In genomic region chr7:135645296-135645904, GRCh38 we compare ENCODE assay signal across 9 cellular contexts. TPM values are rescaled to one million over a fixed set of nuclear protein-coding genes. Genes with fewer than 3 reads are reported as not detected.
A peak's percentile ranks its signal among the peaks of the same experiment; 100 is the strongest.
DNase-seq lines count a peak whose midpoint lies in the region; ATAC-seq and TF ChIP-seq lines count a peak whose summit lies in the region.
"Had no signal": no experiment of that assay in that cellular context is flagged by ENCODE, and none has a peak within 500 bp of the region (broad histone marks: within the 10 kb centered on the region; RNA-seq: fewer than 3 reads in every experiment).

No MANE protein-coding gene starts in this region.

- no peaks in the 10 kb centered on the region for H3K9me3 ChIP-seq in vagina
- H3K9me3 ChIP-seq: SJCRH30 had no signal

- in situ Hi-C loops in brain microvascular endothelial cell (cut with HindIII; ENCODE audit: low pct_ligation_motif_present, low sequenced_read_pairs) = no loop called here

- intact Hi-C loops in vagina (cut with DNase I) = loop anchor here (10.0 kb wide), 1 partner anchor 371 kb away; no protein-coding TSS in a partner anchor

- peaks cover 20% of the 10 kb centered on the region for H3K36me3 ChIP-seq in brain microvascular endothelial cell (replicated peaks)
- peaks cover 0 to 51% of the 10 kb centered on the region in 2 donors for H3K36me3 ChIP-seq in vagina

- no peaks in the 10 kb centered on the region for H3K4me1 ChIP-seq in vagina
- H3K4me1 ChIP-seq: SJCRH30 had no signal

- H3K4me3 ChIP-seq in brain microvascular endothelial cell (ENCODE audit: low read depth, low read length) (no peak overlapping the region), vagina (no peak overlapping the region)
- H3K4me3 ChIP-seq: SJCRH30 had no signal

- H3K27me3 ChIP-seq in brain microvascular endothelial cell (replicated peaks) (no peaks in the 10 kb centered on the region), vagina (no peaks in the 10 kb centered on the region)
- H3K27me3 ChIP-seq: SJCRH30 had no signal

- ATAC-seq in HG02970 (IDR thresholded peaks at IDR 0.05; ENCODE audit: low FRiP score, unreplicated experiment) = no peak

- peak; percentile 72 for DNase-seq in COLO829 (ENCODE audit: low spot score)
- DNase-seq in GM20000 (ENCODE audit: low spot score) = peak; percentile 32
- DNase-seq in NCI-H345 treated with DMSO at 0.1 percent for 48 hours (lab: John Stamatoyannopoulos, UW; ENCODE audit: unreplicated experiment) = peak; percentile 5
- DNase-seq in brain microvascular endothelial cell = peak; percentile 64
- DNase-seq in left kidney (ENCODE audit: low read depth, low spot score) = peak; percentile 58
- no peak for DNase-seq in vagina (ENCODE audit: extremely low spot score in 2 of 2)
- DNase-seq in stimulated activated CD4-positive, alpha-beta T cell treated with anti-CD3 and anti-CD28 coated beads, Interleukin-1b, Interleukin-23, amount 100 ng/mL, for 48 hours = no peak

- no peak for TF ChIP-seq POLR2A in vagina (IDR thresholded peaks at IDR 0.05)

- peak; percentile 27 for TF ChIP-seq CTCF in GM20000 (IDR thresholded peaks at IDR 0.05; ENCODE audit: extremely low read depth, missing control alignments)
- peak; percentile 65 for TF ChIP-seq CTCF in brain microvascular endothelial cell (IDR thresholded peaks at IDR 0.05; ENCODE audit: low read depth, low read length, missing control alignments)
- peak in 2 of 3 experiments; percentile 47 to 54 for TF ChIP-seq CTCF in vagina (IDR thresholded peaks at IDR 0.05)

- H3K27ac ChIP-seq in brain microvascular endothelial cell (no peak overlapping the region), vagina (no peak overlapping the region)
- H3K27ac ChIP-seq: SJCRH30 had no signal

RNA-seq across cellular contexts. Expression of gene STMP1, which starts 16.9 kb away (rescaled TPM):
- total RNA-seq in vagina = 13.5 TPM

Comparison
In these comparisons a context has a peak if more than half of its experiments do, and no peak if none do; other contexts are left out.
1. DNase-seq: peak in COLO829 (single experiment), GM20000 (single experiment), NCI-H345 treated with DMSO at 0.1 percent for 48 hours (single experiment), brain microvascular endothelial cell (single experiment) and left kidney (single experiment); none in vagina (0 of 2) and stimulated activated CD4-positive, alpha-beta T cell treated with anti-CD3 and anti-CD28 coated beads, Interleukin-1b, Interleukin-23, amount 100 ng/mL, for 48 hours (single experiment).
2. Peak in every context shown above with its lines, with median percentiles within 50 percentile points of each other: CTCF ChIP-seq.